Comparison of ENCODE assay signal across 1 cellular context in genomic region chr3:126982522-126983175, GRCh38.
TF ChIP-seq lines count a peak whose summit lies in the region.

Gene PLXNA1 (plus strand): TSS chr3:126983115. CDS start chr3:126988594, 5,479 bp downstream.

TF ChIP-seq in HepG2, 621 proteins besides CTCF, POLR2A, EP300 and RAD21 (continued from another document and continues in another):
- TF ChIP-seq ZNF142 (CRISPR knock-in tag; IDR thresholded peaks at IDR 0.05) (no peak), ZNF709 (CRISPR knock-in tag; IDR thresholded peaks at IDR 0.05) (peak; percentile 78; the same call in 1 of the 2 replicates), ZNF569 (CRISPR knock-in tag; IDR thresholded peaks at IDR 0.05; ENCODE audit: borderline replicate concordance) (0 out of 2 replicates have a peak, but pooled peaks have one; percentile 73), FLYWCH1 (CRISPR knock-in tag; IDR thresholded peaks at IDR 0.05) (no peak), PLRG1 (conservative IDR thresholded peaks at IDR 0.05) (no peak), ZBTB26 (CRISPR knock-in tag; IDR thresholded peaks at IDR 0.05; ENCODE audit: borderline replicate concordance) (no peak), KMT2A (CRISPR knock-in tag; IDR thresholded peaks at IDR 0.05) (no peak; the same call in 1 of the 2 replicates), SALL2 (CRISPR knock-in tag; IDR thresholded peaks at IDR 0.05) (0 out of 2 replicates have a peak, but pooled peaks have one; percentile 27), ZNF766 (CRISPR knock-in tag; IDR thresholded peaks at IDR 0.05; ENCODE audit: borderline replicate concordance) (no peak), TAF15 (IDR thresholded peaks at IDR 0.05; ENCODE audit: low read depth, low read length, poor library complexity, severe bottlenecking) (no peak), HNRNPH1 (optimal IDR thresholded peaks at IDR 0.05; ENCODE audit: low read depth, low read length) (no peak), ZMYM2 (CRISPR knock-in tag; IDR thresholded peaks at IDR 0.05) (peak; percentile 98), AKNA (CRISPR knock-in tag; IDR thresholded peaks at IDR 0.05; ENCODE audit: borderline replicate concordance) (no peak), GMEB2 (CRISPR knock-in tag; IDR thresholded peaks at IDR 0.05; ENCODE audit: low read depth) (no peak), YEATS2 (CRISPR knock-in tag; IDR thresholded peaks at IDR 0.05; ENCODE audit: borderline replicate concordance) (no peak), JDP2 (CRISPR knock-in tag; IDR thresholded peaks at IDR 0.05; ENCODE audit: borderline replicate concordance) (no peak), ZNF598 (CRISPR knock-in tag; IDR thresholded peaks at IDR 0.05; ENCODE audit: borderline replicate concordance) (no peak), ZNF503 (CRISPR knock-in tag; IDR thresholded peaks at IDR 0.05) (no peak), ISL2 (CRISPR knock-in tag; IDR thresholded peaks at IDR 0.05) (peak; percentile 56; the same call in 1 of the 2 replicates), XRCC5 (optimal IDR thresholded peaks at IDR 0.05; ENCODE audit: low read length) (peak; percentile 94), SNRNP70 (IDR thresholded peaks at IDR 0.05; ENCODE audit: low read depth, low read length) (no peak), KLF6 (CRISPR knock-in tag; IDR thresholded peaks at IDR 0.05) (peak; percentile 39; the same call in 1 of the 2 replicates), KDM6A (CRISPR knock-in tag; IDR thresholded peaks at IDR 0.05; ENCODE audit: low read depth) (no peak), SAP130 (CRISPR knock-in tag; IDR thresholded peaks at IDR 0.05; ENCODE audit: low read depth) (peak; percentile 54), ARNT2 (CRISPR knock-in tag; IDR thresholded peaks at IDR 0.05; ENCODE audit: low read depth) (peak; percentile 70), MBNL3 (CRISPR knock-in tag; conservative IDR thresholded peaks at IDR 0.05) (no peak), RBFOX2 (IDR thresholded peaks at IDR 0.05; ENCODE audit: low read depth, low read length) (peak; percentile 61), TP53 (CRISPR knock-in tag; conservative IDR thresholded peaks at IDR 0.05) (peak; percentile 64; the same call in 1 of the 2 replicates), MZF1 (CRISPR knock-in tag; IDR thresholded peaks at IDR 0.05; ENCODE audit: borderline replicate concordance) (no peak), UBTF (CRISPR knock-in tag; IDR thresholded peaks at IDR 0.05) (peak; percentile 61; the same call in 1 of the 2 replicates), ZNF75D (CRISPR knock-in tag; IDR thresholded peaks at IDR 0.05; ENCODE audit: borderline replicate concordance) (no peak), PHF20 (CRISPR knock-in tag; IDR thresholded peaks at IDR 0.05) (no peak), SKI (IDR thresholded peaks at IDR 0.05; ENCODE audit: partially characterized antibody) (peak; percentile 29), PCBP2 (optimal IDR thresholded peaks at IDR 0.05; ENCODE audit: low read depth, low read length, poor library complexity, severe bottlenecking) (no peak), PAX8 (CRISPR knock-in tag; IDR thresholded peaks at IDR 0.05; ENCODE audit: borderline replicate concordance) (peak; percentile 37; the same call in 1 of the 2 replicates), ZNF580 (CRISPR knock-in tag; IDR thresholded peaks at IDR 0.05; ENCODE audit: borderline replicate concordance, low read depth) (0 out of 2 replicates have a peak, but pooled peaks have one; percentile 83), TIGD3 (CRISPR knock-in tag; IDR thresholded peaks at IDR 0.05; ENCODE audit: borderline replicate concordance) (no peak), HNRNPLL (IDR thresholded peaks at IDR 0.05; ENCODE audit: low read depth, low read length, poor library complexity, severe bottlenecking) (peak; percentile 93), NFYB (CRISPR knock-in tag; IDR thresholded peaks at IDR 0.05) (no peak), GPN1 (CRISPR knock-in tag; IDR thresholded peaks at IDR 0.05; ENCODE audit: borderline replicate concordance) (no peak), ZNF530 (CRISPR knock-in tag; IDR thresholded peaks at IDR 0.05; ENCODE audit: low read depth) (no peak)
